8 cellular contexts compared by ENCODE assay signal in genomic region chrX:40097492-40098263, GRCh38. TPM values are rescaled to one million over a fixed set of nuclear protein-coding genes. Genes with fewer than 3 reads are reported as not detected.
DNase-seq lines count a peak whose midpoint lies in the region; ATAC-seq and TF ChIP-seq lines count a peak whose summit lies in the region.

TSS of gene BCOR (minus strand) at chrX:40097958. CDS start at chrX:40077929, 20,029 bp downstream.

- no peak for TF ChIP-seq CTCF in GM06990 (IDR thresholded peaks at IDR 0.05; ENCODE audit: insufficient read depth, low read length, poor library complexity, severe bottlenecking)
- TF ChIP-seq CTCF in foreskin fibroblast (IDR thresholded peaks at IDR 0.05; ENCODE audit: low read depth, low read length), result no peak
- TF ChIP-seq CTCF in tibial artery (IDR thresholded peaks at IDR 0.05), result peak in 1 of 2 experiments; percentile 5

- H3K9me3 ChIP-seq in tibial artery, result no peaks in the 10 kb centered on the region

- H3K4me1 ChIP-seq in tibial artery, result peaks cover 0 to 61% (median 14%) of the 10 kb centered on the region in 4 donors

- no peaks in the 10 kb centered on the region for H3K27me3 ChIP-seq in GM06990 (replicated peaks; ENCODE audit: control insufficient read depth, insufficient read depth, low read length)
- no peaks in the 10 kb centered on the region for H3K27me3 ChIP-seq in tibial artery

- intact Hi-C loops in tibial artery (cut with DNase I; ENCODE audit: low total_unique reads), result loop anchor here (5.0 to 10.0 kb wide), 3 partner anchors 55 to 365 kb away; no protein-coding TSS in a partner anchor

- H3K4me3 ChIP-seq in GM06990 (replicated peaks; ENCODE audit: low read depth, low read length), result peak within 1 kb of the TSS; percentile 70
- peak within 1 kb of the TSS; percentile 58 for H3K4me3 ChIP-seq in foreskin fibroblast (ENCODE audit: low read depth in 1 of 2, low read length in 2 of 2)
- peak within 1 kb of the TSS; percentile 86 to 95 for H3K4me3 ChIP-seq in tibial artery

- peak within 1 kb of the TSS; percentile 93 to 97 for H3K27ac ChIP-seq in tibial artery

- DNase-seq in GM06990 (ENCODE audit: extremely low read depth, insufficient read length) (peak; percentile 74), RPMI7951 (ENCODE audit: low read depth) (peak; percentile 77), foreskin fibroblast (peak; percentile 60 to 78), nucleus accumbens (lab: John Stamatoyannopoulos, UW) (peak in 51 of 56 donors; percentile 16 to 80 (median 61)), tibial artery (peak in 1 of 2 donors; percentile 88), foreskin melanocyte (no peak)
- DNase-seq in activated effector memory CD4-positive, alpha-beta T cell treated with anti-CD3 and anti-CD28 coated beads, Interleukin-2, amount 50 U/mL, for 16 hours, result peak; percentile 91

- ATAC-seq in HG03460 (IDR thresholded peaks at IDR 0.05; ENCODE audit: unreplicated experiment), result peak; percentile 20

- H3K36me3 ChIP-seq in GM06990 (ENCODE audit: control insufficient read depth, insufficient read depth, low read length) (no peaks in the 10 kb centered on the region), tibial artery (no peaks in the 10 kb centered on the region)

RNA-seq across cellular contexts. Expression of gene BCOR, which starts in this region (rescaled TPM):
- 29.5 and 42.9 TPM in 2 replicates for total RNA-seq in RPMI7951 (2014; rRNA removed; shearing (Covaris generic))
